In the genomic region with DNA sequence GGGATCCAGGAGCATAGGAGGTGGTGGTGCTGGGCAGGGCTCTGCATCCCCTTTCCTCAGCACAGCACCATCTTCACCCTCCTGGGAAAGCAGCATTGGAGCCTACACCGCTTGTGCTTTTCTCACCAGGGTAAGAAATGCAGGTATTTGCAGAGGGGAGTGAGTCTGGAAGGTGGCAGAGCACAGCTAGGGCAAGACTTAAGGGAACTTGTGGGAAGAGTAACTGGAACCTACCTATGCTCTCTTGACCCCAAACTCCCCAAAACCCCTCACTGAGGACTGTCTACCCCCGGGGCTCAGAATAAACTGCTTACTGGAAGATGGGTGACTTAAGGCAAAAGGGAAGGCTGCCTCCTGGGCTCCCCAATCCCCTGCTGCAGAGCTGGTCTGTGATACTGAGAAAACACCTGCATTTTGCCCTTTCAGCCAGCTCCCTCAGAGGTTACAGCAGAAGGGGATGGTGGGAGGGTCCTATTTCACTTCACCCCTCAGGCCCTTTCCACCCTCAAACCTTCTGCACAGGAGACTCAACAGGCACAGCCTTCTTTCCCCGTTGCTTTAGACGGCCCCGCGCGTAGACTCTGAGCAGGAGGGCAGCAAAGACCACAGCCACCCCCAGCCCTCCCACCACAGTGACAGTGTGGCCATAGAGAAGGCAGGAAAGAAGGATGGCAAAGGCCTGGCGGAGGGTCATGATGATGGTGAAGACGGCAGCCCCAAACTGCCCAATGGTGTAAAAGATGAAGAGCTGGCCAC, we compare ENCODE assay signal across 9 cellular contexts. TPM values are rescaled to one million over a fixed set of nuclear protein-coding genes. Genes with fewer than 3 reads are reported as not detected.
DNase-seq lines count a peak whose midpoint lies in the region; ATAC-seq, FAIRE-seq and TF ChIP-seq lines count a peak whose summit lies in the region.
"Had no signal": no experiment of that assay in that cellular context is flagged by ENCODE, and none has a peak within 500 bp of the region (broad histone marks: within the 10 kb centered on the region; RNA-seq: fewer than 3 reads in every experiment).

No MANE protein-coding gene starts in this region.

- H3K4me3 ChIP-seq in BE2C (ENCODE audit: low read depth, low read length), result no peak overlapping the region

- peak overlapping the region; percentile 7 for H3K27ac Mint-ChIP-seq in mesothelial cell of epicardium

- H3K9me3 ChIP-seq in BE2C, result no peaks in the 10 kb centered on the region

- H3K4me1 ChIP-seq in BE2C, result peaks cover 8% of the 10 kb centered on the region

- no peak overlapping the region for H3K4me3 Mint-ChIP-seq in mesothelial cell of epicardium

- no peak for ATAC-seq in GM18519 (IDR thresholded peaks at IDR 0.05; ENCODE audit: low FRiP score, unreplicated experiment)

- H3K9me3 Mint-ChIP-seq in mesothelial cell of epicardium, result no peaks in the 10 kb centered on the region

- peaks cover 25% of the 10 kb centered on the region for H3K4me1 Mint-ChIP-seq in mesothelial cell of epicardium

- peak; percentile 12; the same call in 1 of the 2 replicates for TF ChIP-seq POLR2A in H54 (IDR thresholded peaks at IDR 0.05; ENCODE audit: low read depth, low read length)

- DNase-seq in BE2C (peak; percentile 45), H54 (ENCODE audit: insufficient read length, low spot score) (no peak), mesothelial cell of epicardium (ENCODE audit: low spot score in 2 of 2, unreplicated experiment in 2 of 2) (no peak), OCI-M1 (lab: John Stamatoyannopoulos, UW) (no peak), SKM-1 (lab: John Stamatoyannopoulos, UW; ENCODE audit: unreplicated experiment) (no peak), hippocampal formation (lab: John Stamatoyannopoulos, UW) (no peak)
- peak; percentile 46 to 54 for DNase-seq in activated CD4-positive, alpha-beta T cell treated with anti-CD3 and anti-CD28 coated beads, Interleukin-2, amount 50 U/mL, for 48 hours
- DNase-seq: DMS79 had no signal

- peaks cover 44% of the 10 kb centered on the region for H3K36me3 Mint-ChIP-seq in mesothelial cell of epicardium

- H3K27me3 ChIP-seq in BE2C, result no peaks in the 10 kb centered on the region

- no peaks in the 10 kb centered on the region for H3K27me3 Mint-ChIP-seq in mesothelial cell of epicardium (ENCODE audit: low read depth)

- no peak for TF ChIP-seq CTCF in BE2C (IDR thresholded peaks at IDR 0.05; ENCODE audit: low read depth, low read length)
- TF ChIP-seq CTCF in mesothelial cell of epicardium (IDR thresholded peaks at IDR 0.05; ENCODE audit: unreplicated experiment), result no peak

- no peak for FAIRE-seq in H54 (lab: Jason Lieb, UNC)

- peaks cover 76% of the 10 kb centered on the region for H3K36me3 ChIP-seq in BE2C

RNA-seq across cellular contexts. Expression of a gene that starts 2.9 kb away (rescaled TPM):
- polyA plus RNA-seq in BE2C (2012; ENCODE audit: insufficient read depth, insufficient read length, low read depth), result 111 TPM
- 33.4 to 38.2 TPM (median 37.1 TPM) in 3 replicates for total RNA-seq in mesothelial cell of epicardium

RNA-seq across cellular contexts. Expression of a gene that starts 7.5 kb away (rescaled TPM):
- polyA plus RNA-seq in BE2C (2012; ENCODE audit: insufficient read depth, insufficient read length, low read depth), result 666 TPM
- 992 to 1,038 TPM (median 1,015 TPM) in 3 replicates for total RNA-seq in mesothelial cell of epicardium

RNA-seq across cellular contexts. Expression of a gene that starts 11.0 kb away (rescaled TPM):
- polyA plus RNA-seq in BE2C (2012; ENCODE audit: insufficient read depth, insufficient read length, low read depth), result 26.2 TPM
- 8.9 to 9.7 TPM (median 9.2 TPM) in 3 replicates for total RNA-seq in mesothelial cell of epicardium

RNA-seq across cellular contexts. Expression of a gene that starts 15.9 kb away (rescaled TPM):
- polyA plus RNA-seq in BE2C (2012; ENCODE audit: insufficient read depth, insufficient read length, low read depth), result 8.0 TPM
- total RNA-seq in mesothelial cell of epicardium, result 0.45 to 0.80 TPM (median 0.56 TPM) in 3 replicates

RNA-seq across cellular contexts. Expression of a gene that starts 31.0 kb away (rescaled TPM):
- polyA plus RNA-seq in BE2C (2012; ENCODE audit: insufficient read depth, insufficient read length, low read depth), result 184 TPM
- total RNA-seq in mesothelial cell of epicardium, result 13.2 to 13.9 TPM (median 13.9 TPM) in 3 replicates

Comparison
In these comparisons a context has a peak if more than half of its experiments do, and no peak if none do; other contexts are left out.
1. DNase-seq: peak in BE2C (single experiment) and activated CD4-positive, alpha-beta T cell treated with anti-CD3 and anti-CD28 coated beads, Interleukin-2, amount 50 U/mL, for 48 hours (2 of 2); none in H54 (single experiment), mesothelial cell of epicardium (0 of 2), OCI-M1 (single experiment), SKM-1 (single experiment) and hippocampal formation (0 of 2).